17 cellular contexts compared by ENCODE assay signal in the genomic region with DNA sequence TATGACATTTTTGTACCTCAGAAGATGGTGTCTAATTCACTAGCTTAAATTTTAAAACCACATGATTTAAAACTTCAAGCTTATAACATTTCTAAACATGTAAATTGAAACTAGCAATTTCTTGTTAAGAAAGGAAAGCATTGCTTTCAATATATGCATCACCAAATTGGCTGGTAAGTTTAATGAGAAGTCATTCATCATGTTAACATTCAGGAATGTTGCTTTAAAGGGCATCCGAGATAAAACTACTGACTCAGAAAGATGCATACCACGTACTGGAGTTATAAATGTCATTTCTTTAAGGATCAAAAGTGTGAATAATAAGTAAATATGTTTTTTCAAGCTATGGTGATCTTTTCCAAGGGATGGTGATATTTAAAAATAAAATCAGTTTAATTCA.
DNase-seq lines count a peak whose midpoint lies in the region; ATAC-seq and FAIRE-seq lines count a peak whose summit lies in the region.
"Had no signal": no experiment of that assay in that cellular context is flagged by ENCODE, and none has a peak within 500 bp of the region (broad histone marks: within the 10 kb centered on the region; RNA-seq: fewer than 3 reads in every experiment).

No MANE protein-coding gene starts in this region.

- no peak for ATAC-seq in HG02840 (IDR thresholded peaks at IDR 0.05; ENCODE audit: low FRiP score, unreplicated experiment)
- ATAC-seq: A549, GM12878 had no signal

- no peaks in the 10 kb centered on the region for H3K36me3 ChIP-seq in SK-N-MC (ENCODE audit: insufficient read depth, low read length)
- H3K36me3 ChIP-seq: HAP-1 had no signal

- peak overlapping the region; percentile 64 for H3K4me3 ChIP-seq in SK-N-MC
- H3K4me3 ChIP-seq: A549, GM12878, GM23248, HAP-1 had no signal

- H3K9me3 ChIP-seq in SK-N-MC (ENCODE audit: low read depth, low read length), result no peaks in the 10 kb centered on the region
- H3K9me3 ChIP-seq: A549, HAP-1 had no signal

- H3K27ac ChIP-seq in SK-N-MC, result peak overlapping the region; percentile 56; the same call in 1 of the 2 replicates
- H3K27ac ChIP-seq: A549, C4-2B, GM23248 had no signal

- FAIRE-seq in colon (lab: Jason Lieb, UNC), result peak; percentile 43
- FAIRE-seq: A549, GM12878, GM19239 had no signal

- DNase-seq in M059J (ENCODE audit: low read depth) (peak; percentile 11), SK-N-MC (ENCODE audit: low read depth, low spot score) (no peak), SKM-1 (lab: John Stamatoyannopoulos, UW; ENCODE audit: unreplicated experiment) (no peak), NOMO-1 treated with dmso at 0.1 percent for 144 hours (lab: John Stamatoyannopoulos, UW; ENCODE audit: unreplicated experiment) (no peak), GDM1 (lab: John Stamatoyannopoulos, UW) (no peak)
- DNase-seq: AML-193; CD4-positive, alpha-beta T cell; DMS153; DMS79; GM23248 had no signal

- no peak overlapping the region for H3K9ac ChIP-seq in SK-N-MC (ENCODE audit: insufficient read length)
- H3K9ac ChIP-seq: GM23248 had no signal
